In genomic region chr16:88542231-88542630, GRCh38 we compare ENCODE assay signal across 22 cellular contexts.
"Had no signal": no experiment of that assay in that cellular context is flagged by ENCODE, and none has a peak within 500 bp of the region (broad histone marks: within the 10 kb centered on the region; RNA-seq: fewer than 3 reads in every experiment).

No MANE protein-coding gene starts in this region.

- H3K36me3 Mint-ChIP-seq: type B pancreatic cell had no signal

- H3K4me3 ChIP-seq: left ventricle myocardium inferior, prostate gland, spleen, thoracic aorta had no signal

- H3K9me3 ChIP-seq: prostate gland had no signal

- DNase-seq: activated CD4-positive, alpha-beta T cell treated with anti-CD3 and anti-CD28 coated beads, Interleukin-2, amount 50 U/mL, for 4 hours; activated CD8-positive, alpha-beta memory T cell treated with anti-CD3 and anti-CD28 coated beads for 24 hours; activated CD8-positive, alpha-beta memory T cell treated with anti-CD3 and anti-CD28 coated beads, Interleukin-2, amount 50 U/mL, for 48 hours; activated naive CD4-positive, alpha-beta T cell treated with Interleukin-2 at 50 U/mL for 16 hours; activated naive CD8-positive, alpha-beta T cell treated with anti-CD3 and anti-CD28 coated beads, Interleukin-2, amount 10 ng/mL, durations not matched to agents 7 days and 5 days; activated T-cell treated with anti-CD3 and anti-CD28 coated beads, Interleukin-2, amount 50 U/mL, for 48 hours; amniotic stem cell; effector memory CD4-positive, alpha-beta T cell; hippocampal formation; left ventricle myocardium inferior; naive thymus-derived CD4-positive, alpha-beta T cell; spleen; stimulated activated CD4-positive, alpha-beta T cell treated with anti-CD3 and anti-CD28 coated beads, Interleukin-4, amount 100 ng/mL, for 24 hours; stimulated activated naive CD4-positive, alpha-beta T cell treated with Interleukin-2 at 50 U/mL for 16 hours; T-helper 1 cell; T-helper 9 cell had no signal

- FAIRE-seq: frontal cortex had no signal

- ATAC-seq: esophagus mucosa; naive thymus-derived CD4-positive, alpha-beta T cell had no signal

- H3K4me1 Mint-ChIP-seq: activated naive CD8-positive, alpha-beta T cell treated with anti-CD3 and anti-CD28 coated beads, Interleukin-2, amount 10 ng/mL, durations not matched to agents 7 days and 5 days; neural crest cell had no signal

- H3K4me3 Mint-ChIP-seq: activated naive CD8-positive, alpha-beta T cell treated with anti-CD3 and anti-CD28 coated beads, Interleukin-2, amount 10 ng/mL, durations not matched to agents 7 days and 5 days; neural crest cell; type B pancreatic cell had no signal

- H3K27ac ChIP-seq: left ventricle myocardium inferior, prostate gland, spleen, thoracic aorta had no signal

- H3K4me1 ChIP-seq: left ventricle myocardium inferior, prostate gland had no signal

- H3K27ac Mint-ChIP-seq: activated naive CD8-positive, alpha-beta T cell treated with anti-CD3 and anti-CD28 coated beads, Interleukin-2, amount 10 ng/mL, durations not matched to agents 7 days and 5 days; type B pancreatic cell had no signal

- H3K36me3 ChIP-seq: left ventricle myocardium inferior, prostate gland, spleen, thoracic aorta had no signal
